Comparison of ENCODE assay signal across 18 cellular contexts in the genomic region with DNA sequence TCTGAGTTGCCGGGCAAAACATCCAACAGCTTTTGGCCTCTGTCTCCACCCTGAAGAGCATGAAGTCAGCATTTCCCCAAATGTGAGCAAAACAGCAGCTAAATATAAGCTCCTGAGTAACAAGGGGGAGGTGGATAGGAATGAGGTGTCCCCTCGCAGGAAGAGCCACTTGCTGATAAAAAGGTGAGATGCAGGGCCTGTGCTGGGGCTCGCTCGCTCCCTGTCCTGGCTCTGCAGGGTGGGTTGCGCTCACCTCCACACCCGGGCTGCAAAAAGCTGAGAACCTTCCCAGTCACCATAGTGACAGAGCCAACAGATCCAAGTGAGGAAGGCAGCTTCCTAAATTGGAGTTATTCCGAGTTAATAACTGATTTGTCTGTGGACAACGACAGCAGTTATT.
A peak's percentile ranks its signal among the peaks of the same experiment; 100 is the strongest.
DNase-seq lines count a peak whose midpoint lies in the region; ATAC-seq and TF ChIP-seq lines count a peak whose summit lies in the region.
"Had no signal": no experiment of that assay in that cellular context is flagged by ENCODE, and none has a peak within 500 bp of the region (broad histone marks: within the 10 kb centered on the region; RNA-seq: fewer than 3 reads in every experiment).

No MANE protein-coding gene starts in this region.

- peaks cover 8% of the 10 kb centered on the region for H3K27me3 Mint-ChIP-seq in neural progenitor cell (ENCODE audit: insufficient read depth, low read depth)

- H3K36me3 ChIP-seq in neural progenitor cell (no peaks in the 10 kb centered on the region), aorta (ENCODE audit: control insufficient read depth in 1 of 2, insufficient read depth in 2 of 2, low read length in 1 of 2) (no peaks in the 10 kb centered on the region)
- H3K36me3 ChIP-seq: thyroid gland had no signal

- peak overlapping the region; percentile 27 for H3K4me2 ChIP-seq in neural progenitor cell

- H3K4me1 ChIP-seq in neural progenitor cell (no peaks in the 10 kb centered on the region), aorta (ENCODE audit: control insufficient read depth in 1 of 2, insufficient read depth in 2 of 2, low read length in 2 of 2) (no peaks in the 10 kb centered on the region)

- no peaks in the 10 kb centered on the region for H4K20me1 ChIP-seq in neural progenitor cell (ENCODE audit: low read depth)

- H3F3A ChIP-seq in neural progenitor cell (ENCODE audit: low read depth) = no peaks in the 10 kb centered on the region

- H3K4me3 ChIP-seq in coronary artery = peak overlapping the region; percentile 4
- no peak overlapping the region for H3K4me3 ChIP-seq in neural progenitor cell
- H3K4me3 ChIP-seq in aorta (ENCODE audit: low read length in 2 of 2) = no peak overlapping the region
- H3K4me3 ChIP-seq: thyroid gland had no signal

- H3K4me3 Mint-ChIP-seq in neural progenitor cell = no peak overlapping the region
- H3K4me3 Mint-ChIP-seq: activated CD8-positive, alpha-beta T cell treated with anti-CD3 and anti-CD28 coated beads for 36 hours; activated naive CD4-positive, alpha-beta T cell treated with anti-CD3 and anti-CD28 coated beads, Interleukin-2, amount 10 ng/mL, durations not matched to agents 7 days and 5 days; B cell; effector memory CD8-positive, alpha-beta T cell; stimulated activated effector memory CD8-positive, alpha-beta T cell treated with anti-CD3 and anti-CD28 coated beads, Interleukin-12 subunit alpha, Interleukin-12 subunit beta, amount 100 ng/mL, for 72 hours had no signal

- no peaks in the 10 kb centered on the region for H3K36me3 Mint-ChIP-seq in neural progenitor cell
- H3K36me3 Mint-ChIP-seq: activated naive CD4-positive, alpha-beta T cell treated with anti-CD3 and anti-CD28 coated beads, Interleukin-2, amount 10 ng/mL, durations not matched to agents 7 days and 5 days had no signal

- ATAC-seq in left cardiac atrium (peak; percentile 12 to 22), aorta (ENCODE audit: low FRiP score) (peak; percentile 11), HG03354 (IDR thresholded peaks at IDR 0.05; ENCODE audit: poor library complexity, severe bottlenecking, unreplicated experiment) (no peak), HG02678 (IDR thresholded peaks at IDR 0.05; ENCODE audit: unreplicated experiment) (no peak)
- ATAC-seq in activated CD4-positive, CD25-positive, alpha-beta regulatory T cell treated with anti-CD3 and anti-CD28 coated beads, Interleukin-2, amount 50 U/mL, for 24 hours = no peak
- ATAC-seq: activated CD8-positive, alpha-beta T cell treated with anti-CD3 and anti-CD28 coated beads for 36 hours; effector memory CD8-positive, alpha-beta T cell; stimulated activated effector memory CD8-positive, alpha-beta T cell treated with anti-CD3 and anti-CD28 coated beads, Interleukin-12 subunit alpha, Interleukin-12 subunit beta, amount 100 ng/mL, for 72 hours had no signal

- peaks cover 2% of the 10 kb centered on the region for H3K9me3 Mint-ChIP-seq in neural progenitor cell
- H3K9me3 Mint-ChIP-seq: activated CD8-positive, alpha-beta T cell treated with anti-CD3 and anti-CD28 coated beads for 36 hours had no signal

- no peaks in the 10 kb centered on the region for H3K79me2 ChIP-seq in neural progenitor cell (ENCODE audit: low read depth)

- H3K27ac ChIP-seq in coronary artery = peak overlapping the region in 1 of 2 donors; percentile 69
- H3K27ac ChIP-seq in neural progenitor cell = no peak overlapping the region
- no peak overlapping the region for H3K27ac ChIP-seq in aorta (ENCODE audit: low read depth in 1 of 2, low read length in 2 of 2)
- H3K27ac ChIP-seq: VCaP had no signal

- no peak for TF ChIP-seq CTCF in coronary artery (IDR thresholded peaks at IDR 0.05)
- TF ChIP-seq CTCF in neural progenitor cell (IDR thresholded peaks at IDR 0.05) = no peak

- intact Hi-C loops in left cardiac atrium (cut with DNase I) (no loop called here), aorta (cut with DNase I) (no loop called here)

- DNase-seq in coronary artery (ENCODE audit: low spot score) = no peak
- no peak for DNase-seq in left cardiac atrium
- no peak for DNase-seq in neural progenitor cell (ENCODE audit: low spot score)
- no peak for DNase-seq in aorta
- DNase-seq: activated CD8-positive, alpha-beta T cell treated with anti-CD3 and anti-CD28 coated beads for 36 hours; activated naive CD4-positive, alpha-beta T cell treated with anti-CD3 and anti-CD28 coated beads, Interleukin-2, amount 10 ng/mL, durations not matched to agents 7 days and 5 days; activated T-cell treated with anti-CD3 and anti-CD28 coated beads, Interleukin-2, amount 50 U/mL, for 48 hours; effector memory CD8-positive, alpha-beta T cell; NCI-H1417 treated with DMSO at 0.1 percent for 48 hours; NCI-H2171; T-helper 2 cell; thyroid gland had no signal

- 53% methylated on average over 8 of the region's 8 CpGs for WGBS in aorta, 2 donors

- H3K9ac ChIP-seq in neural progenitor cell = no peak overlapping the region

- peaks cover 21% of the 10 kb centered on the region for H3K4me1 Mint-ChIP-seq in neural progenitor cell

- no peaks in the 10 kb centered on the region for H3K9me3 ChIP-seq in neural progenitor cell (ENCODE audit: low read depth)
- H3K9me3 ChIP-seq in aorta (ENCODE audit: control insufficient read depth, low read length) = no peaks in the 10 kb centered on the region
- H3K9me3 ChIP-seq: thyroid gland had no signal

- H3K27ac Mint-ChIP-seq in neural progenitor cell = peak overlapping the region; percentile 81
- H3K27ac Mint-ChIP-seq: activated CD8-positive, alpha-beta T cell treated with anti-CD3 and anti-CD28 coated beads for 36 hours; activated naive CD4-positive, alpha-beta T cell treated with anti-CD3 and anti-CD28 coated beads, Interleukin-2, amount 10 ng/mL, durations not matched to agents 7 days and 5 days; B cell; effector memory CD8-positive, alpha-beta T cell; stimulated activated effector memory CD8-positive, alpha-beta T cell treated with anti-CD3 and anti-CD28 coated beads, Interleukin-12 subunit alpha, Interleukin-12 subunit beta, amount 100 ng/mL, for 72 hours had no signal

- H3K27me3 ChIP-seq in neural progenitor cell (no peaks in the 10 kb centered on the region), aorta (ENCODE audit: control insufficient read depth in 1 of 2, insufficient read depth in 2 of 2, low read length in 1 of 2) (no peaks in the 10 kb centered on the region)
- H3K27me3 ChIP-seq: thyroid gland had no signal

- no peak overlapping the region for H2AFZ ChIP-seq in neural progenitor cell (replicated peaks)

Comparison
In these comparisons a context has a peak if more than half of its experiments do, and no peak if none do; other contexts are left out.
1. ATAC-seq: peak in left cardiac atrium (2 of 2) and aorta (single experiment); none in activated CD4-positive, CD25-positive, alpha-beta regulatory T cell treated with anti-CD3 and anti-CD28 coated beads, Interleukin-2, amount 50 U/mL, for 24 hours (0 of 2), HG03354 (single experiment) and HG02678 (single experiment).